Comparison of ENCODE assay signal across 1 cellular context in genomic region chr11:116775975-116776374, GRCh38.
TF ChIP-seq lines count a peak whose summit lies in the region.

No MANE protein-coding gene starts in this region.

TF ChIP-seq in GM23338, 12 proteins besides CTCF, POLR2A, EP300 and RAD21:
- no peak for TF ChIP-seq ETS1 (IDR thresholded peaks at IDR 0.05)
- TF ChIP-seq POLR2AphosphoS5 (IDR thresholded peaks at IDR 0.05; ENCODE audit: low read depth) = no peak
- no peak for TF ChIP-seq NANOG (IDR thresholded peaks at IDR 0.05; ENCODE audit: borderline replicate concordance)
- no peak for TF ChIP-seq EZH2phosphoT487 (IDR thresholded peaks at IDR 0.05; ENCODE audit: unreplicated experiment)
- no peak for TF ChIP-seq JUNB (IDR thresholded peaks at IDR 0.05; ENCODE audit: unreplicated experiment)
- no peak for TF ChIP-seq ZNF462 (CRISPR knock-in tag; IDR thresholded peaks at IDR 0.05)
- no peak for TF ChIP-seq ZNF114 (CRISPR knock-in tag; IDR thresholded peaks at IDR 0.05)
- TF ChIP-seq STAT1 (IDR thresholded peaks at IDR 0.05; ENCODE audit: unreplicated experiment) = no peak
